In genomic region chr6:11213305-11214106, GRCh38 we compare ENCODE assay signal across 14 cellular contexts. TPM values are rescaled to one million over a fixed set of nuclear protein-coding genes. Genes with fewer than 3 reads are reported as not detected.
DNase-seq lines count a peak whose midpoint lies in the region; ATAC-seq and TF ChIP-seq lines count a peak whose summit lies in the region.
"Had no signal": no experiment of that assay in that cellular context is flagged by ENCODE, and none has a peak within 500 bp of the region (broad histone marks: within the 10 kb centered on the region; RNA-seq: fewer than 3 reads in every experiment).

No MANE protein-coding gene starts in this region.

- H3K36me3 ChIP-seq in esophagus muscularis mucosa (peaks cover 0 to 27% (median 0%) of the 10 kb centered on the region in 4 donors), uterus (no peaks in the 10 kb centered on the region)
- peaks cover 9% of the 10 kb centered on the region for H3K36me3 ChIP-seq in effector memory CD4-positive, alpha-beta T cell (ENCODE audit: control insufficient read depth, insufficient read depth, low read length)

- peaks cover 29% of the 10 kb centered on the region for H3K36me3 Mint-ChIP-seq in nephron (ENCODE audit: low read depth)

- ATAC-seq in Right ventricle myocardium inferior = peak; percentile 6
- ATAC-seq in HG03342 (IDR thresholded peaks at IDR 0.05; ENCODE audit: unreplicated experiment) = no peak
- no peak for ATAC-seq in GM21423 (IDR thresholded peaks at IDR 0.05; ENCODE audit: unreplicated experiment)
- ATAC-seq: activated T-cell treated with anti-CD3 and anti-CD28 coated beads, Interleukin-2, amount 50 U/mL, for 4 hours had no signal

- H3K27me3 ChIP-seq in esophagus muscularis mucosa (no peaks in the 10 kb centered on the region), uterus (no peaks in the 10 kb centered on the region)
- H3K27me3 ChIP-seq in effector memory CD4-positive, alpha-beta T cell (replicated peaks; ENCODE audit: control insufficient read depth, insufficient read depth, low read length, poor library complexity, severe bottlenecking) = no peaks in the 10 kb centered on the region

- intact Hi-C loops in Right ventricle myocardium inferior (cut with DNase I) = loop anchor here (2.0 to 5.0 kb wide), 3 partner anchors 19 to 154 kb away; partner anchors contain the start of gene NEDD9
- intact Hi-C loops in cardiac septum (cut with DNase I) = no loop called here
- intact Hi-C loops in esophagus muscularis mucosa (cut with DNase I) = no loop called here
- intact Hi-C loops in uterus (cut with DNase I; ENCODE audit: low total_unique reads) = no loop called here

- H3K4me3 Mint-ChIP-seq in nephron = no peak overlapping the region
- H3K4me3 Mint-ChIP-seq: activated T-cell treated with anti-CD3 and anti-CD28 coated beads, Interleukin-2, amount 50 U/mL, for 4 hours had no signal

- TF ChIP-seq CTCF in esophagus muscularis mucosa (IDR thresholded peaks at IDR 0.05) (no peak), nephron (IDR thresholded peaks at IDR 0.05; ENCODE audit: unreplicated experiment in 3 of 3) (no peak), uterus (IDR thresholded peaks at IDR 0.05) (no peak)

- H3K27ac ChIP-seq in esophagus muscularis mucosa (replicated peaks in 1 of 4) = peak overlapping the region; percentile 71 to 82 (median 76)
- peak overlapping the region; percentile 37 to 94 for H3K27ac ChIP-seq in uterus
- H3K27ac ChIP-seq in effector memory CD4-positive, alpha-beta T cell (ENCODE audit: insufficient read depth, low read length, poor library complexity, severe bottlenecking) = no peak overlapping the region

- TF ChIP-seq POLR2A in esophagus muscularis mucosa (IDR thresholded peaks at IDR 0.05; ENCODE audit: low read depth) = no peak
- TF ChIP-seq POLR2A in uterus (IDR thresholded peaks at IDR 0.05) = no peak

- H3K9me3 ChIP-seq in esophagus muscularis mucosa = no peaks in the 10 kb centered on the region
- no peaks in the 10 kb centered on the region for H3K9me3 ChIP-seq in uterus
- H3K9me3 ChIP-seq in effector memory CD4-positive, alpha-beta T cell (ENCODE audit: control insufficient read depth, low read length) = no peaks in the 10 kb centered on the region

- no peaks in the 10 kb centered on the region for H3K9me3 Mint-ChIP-seq in nephron
- H3K9me3 Mint-ChIP-seq: activated T-cell treated with anti-CD3 and anti-CD28 coated beads, Interleukin-2, amount 50 U/mL, for 4 hours had no signal

- H3K4me1 ChIP-seq in esophagus muscularis mucosa (peaks cover 82 to 90% (median 87%) of the 10 kb centered on the region in 4 donors), uterus (peaks cover 4 to 9% of the 10 kb centered on the region in 2 donors)
- H3K4me1 ChIP-seq in effector memory CD4-positive, alpha-beta T cell (ENCODE audit: control insufficient read depth, insufficient read depth, low read length, poor library complexity, severe bottlenecking) = no peaks in the 10 kb centered on the region

- no peak for TF ChIP-seq EP300 in esophagus muscularis mucosa (IDR thresholded peaks at IDR 0.05)

- H3K27ac Mint-ChIP-seq in nephron = peak overlapping the region in 2 of 3 experiments; percentile 59 to 91

- 71% methylated on average over 14 of the region's 14 CpGs for WGBS in esophagus muscularis mucosa

- H3K4me3 ChIP-seq in esophagus muscularis mucosa (no peak overlapping the region), uterus (no peak overlapping the region)
- H3K4me3 ChIP-seq in effector memory CD4-positive, alpha-beta T cell (ENCODE audit: insufficient read depth, low read depth, low read length, poor library complexity, severe bottlenecking) = no peak overlapping the region

- no peaks in the 10 kb centered on the region for H3K27me3 Mint-ChIP-seq in nephron (ENCODE audit: low read depth)

- H3K4me1 Mint-ChIP-seq in nephron = peaks cover 58% of the 10 kb centered on the region

- DNase-seq in Right ventricle myocardium inferior (ENCODE audit: missing footprints) (no peak), cardiac septum (ENCODE audit: low spot score) (no peak), esophagus muscularis mucosa (ENCODE audit: extremely low spot score) (no peak), uterus (no peak)
- no peak for DNase-seq in effector memory CD4-positive, alpha-beta T cell
- DNase-seq: 8988T; activated CD4-positive, alpha-beta T cell treated with anti-CD3 and anti-CD28 coated beads for 1 hour; activated T-cell treated with anti-CD3 and anti-CD28 coated beads, Interleukin-2, amount 50 U/mL, for 4 hours; islet precursor cell; NCI-H1048; NCI-H526 treated with DMSO at 0.1 percent for 48 hours had no signal

RNA-seq across cellular contexts. Expression of gene NEDD9, which starts 19.0 kb away (rescaled TPM):
- total RNA-seq in Right ventricle myocardium inferior = 29.3 TPM
- total RNA-seq in cardiac septum = 14.1 TPM
- total RNA-seq in esophagus muscularis mucosa = 10 to 100 TPM; 18.3 to 47.2 (median 32.9) TPM
- 10 to 100 TPM; 36.2 to 99.1 (median 70.2) TPM for total RNA-seq in uterus
